In genomic region chr18:9615973-9616559, GRCh38 we compare ENCODE assay signal across 12 cellular contexts. TPM values are rescaled to one million over a fixed set of nuclear protein-coding genes. Genes with fewer than 3 reads are reported as not detected.
DNase-seq lines count a peak whose midpoint lies in the region; ATAC-seq and TF ChIP-seq lines count a peak whose summit lies in the region.
"Had no signal": no experiment of that assay in that cellular context is flagged by ENCODE, and none has a peak within 500 bp of the region (broad histone marks: within the 10 kb centered on the region; RNA-seq: fewer than 3 reads in every experiment).

No MANE protein-coding gene starts in this region.

- no peaks in the 10 kb centered on the region for H3K9me3 Mint-ChIP-seq in activated naive CD4-positive, alpha-beta T cell treated with anti-CD3 and anti-CD28 coated beads, Interleukin-2, amount 50 U/mL, for 24 hours
- H3K9me3 Mint-ChIP-seq in activated naive CD4-positive, alpha-beta T cell treated with anti-CD3 and anti-CD28 coated beads for 36 hours: no peaks in the 10 kb centered on the region
- H3K9me3 Mint-ChIP-seq: activated B cell treated with CpG ODN at 0.5 μM for 24 hours had no signal

- no peak overlapping the region for H3K4me2 ChIP-seq in mesendoderm (ENCODE audit: low read length)

- TF ChIP-seq POLR2A in vagina (IDR thresholded peaks at IDR 0.05) (no peak), suprapubic skin (IDR thresholded peaks at IDR 0.05) (no peak)

- no peak for TF ChIP-seq CTCF in vagina (IDR thresholded peaks at IDR 0.05)
- no peak for TF ChIP-seq CTCF in suprapubic skin (IDR thresholded peaks at IDR 0.05)

- H3K4me3 Mint-ChIP-seq in activated naive CD4-positive, alpha-beta T cell treated with anti-CD3 and anti-CD28 coated beads, Interleukin-2, amount 50 U/mL, for 24 hours: peak overlapping the region; percentile 73
- H3K4me3 Mint-ChIP-seq in activated naive CD4-positive, alpha-beta T cell treated with anti-CD3 and anti-CD28 coated beads for 36 hours: no peak overlapping the region

- intact Hi-C loops in activated naive CD4-positive, alpha-beta T cell treated with anti-CD3 and anti-CD28 coated beads for 36 hours (cut with micrococcal nuclease): loop anchor here (10.0 kb wide), 1 partner anchor 59 kb away; no protein-coding TSS in a partner anchor
- intact Hi-C loops in vagina (cut with DNase I): no loop called here

- peaks cover 3% of the 10 kb centered on the region for H3K36me3 Mint-ChIP-seq in activated naive CD4-positive, alpha-beta T cell treated with anti-CD3 and anti-CD28 coated beads, Interleukin-2, amount 50 U/mL, for 24 hours
- H3K36me3 Mint-ChIP-seq in activated naive CD4-positive, alpha-beta T cell treated with anti-CD3 and anti-CD28 coated beads for 36 hours (ENCODE audit: low read depth): peaks cover 6% of the 10 kb centered on the region

- no peak for ATAC-seq in HG03457 (IDR thresholded peaks at IDR 0.05; ENCODE audit: unreplicated experiment)

- no peak overlapping the region for H2BK120ac ChIP-seq in mesendoderm (ENCODE audit: low read depth, low read length)

- H3K79me1 ChIP-seq in mesendoderm (ENCODE audit: low read length): peaks cover 3% of the 10 kb centered on the region

- H3K4me3 ChIP-seq in mesendoderm (ENCODE audit: low read length) (no peak overlapping the region), vagina (no peak overlapping the region), suprapubic skin (no peak overlapping the region)
- H3K4me3 ChIP-seq: ovary had no signal

- DNase-seq in activated naive CD4-positive, alpha-beta T cell treated with anti-CD3 and anti-CD28 coated beads for 36 hours: no peak
- DNase-seq in astrocyte of the hippocampus (ENCODE audit: low read depth, low spot score) (peak; percentile 29), mesendoderm (peak; percentile 34), vagina (ENCODE audit: extremely low spot score in 2 of 2) (no peak), suprapubic skin (ENCODE audit: low spot score in 2 of 2) (no peak)
- DNase-seq in activated CD8-positive, alpha-beta memory T cell treated with anti-CD3 and anti-CD28 coated beads, Interleukin-2, amount 50 U/mL, for 48 hours: no peak
- DNase-seq: activated B cell treated with CpG ODN at 0.5 μM for 24 hours, heart right ventricle, NCI-H524 treated with DMSO at 0.1 percent for 48 hours had no signal

- CTCF ChIA-PET in activated naive CD4-positive, alpha-beta T cell treated with anti-CD3 and anti-CD28 coated beads for 36 hours (lab: Charles Lee): interaction anchor here (0.6 to 1.2 kb wide), 4 partner anchors 9 to 158 kb away, joined by 3 to 6 read pairs (median 3); no protein-coding TSS in a partner anchor

- no peak overlapping the region for H3K9ac ChIP-seq in mesendoderm (ENCODE audit: low read length)

- H3K4ac ChIP-seq in mesendoderm (ENCODE audit: low read depth, low read length): peak overlapping the region; percentile 59

- WGBS in mesendoderm (ENCODE audit: extremely low coverage, insufficient coverage, low lambda C conversion rate): no CpG with 5 or more reads among the region's 5 CpGs
- WGBS in suprapubic skin: 90% methylated on average over 5 of the region's 5 CpGs

- peak overlapping the region; percentile 51 for H3K18ac ChIP-seq in mesendoderm (ENCODE audit: low read length)

- no peak overlapping the region for H3K27ac ChIP-seq in mesendoderm (ENCODE audit: low read depth, low read length)
- H3K27ac ChIP-seq in vagina: peak overlapping the region; percentile 95
- no peak overlapping the region for H3K27ac ChIP-seq in suprapubic skin
- H3K27ac ChIP-seq: ovary had no signal

- H3K27me3 Mint-ChIP-seq in activated naive CD4-positive, alpha-beta T cell treated with anti-CD3 and anti-CD28 coated beads, Interleukin-2, amount 50 U/mL, for 24 hours: no peaks in the 10 kb centered on the region
- H3K27me3 Mint-ChIP-seq in activated naive CD4-positive, alpha-beta T cell treated with anti-CD3 and anti-CD28 coated beads for 36 hours (ENCODE audit: low read depth): no peaks in the 10 kb centered on the region

- no peak overlapping the region for H2BK5ac ChIP-seq in mesendoderm (ENCODE audit: low read length)

- no peak overlapping the region for H4K5ac ChIP-seq in mesendoderm (ENCODE audit: low read length)

- H3K4me1 Mint-ChIP-seq in activated naive CD4-positive, alpha-beta T cell treated with anti-CD3 and anti-CD28 coated beads, Interleukin-2, amount 50 U/mL, for 24 hours: peaks cover 29% of the 10 kb centered on the region
- peaks cover 28% of the 10 kb centered on the region for H3K4me1 Mint-ChIP-seq in activated naive CD4-positive, alpha-beta T cell treated with anti-CD3 and anti-CD28 coated beads for 36 hours (ENCODE audit: low read depth)

- no peak overlapping the region for H3K23ac ChIP-seq in mesendoderm (ENCODE audit: low read length)

- peak overlapping the region; percentile 29 for H2BK15ac ChIP-seq in mesendoderm (replicated peaks; ENCODE audit: low read depth)

- no peak overlapping the region for H3K56ac ChIP-seq in mesendoderm (ENCODE audit: low read length)

- H3K36me3 ChIP-seq in mesendoderm (ENCODE audit: control insufficient read depth, insufficient read depth, low read length) (peaks cover 2% of the 10 kb centered on the region), vagina (peaks cover 0 to 6% of the 10 kb centered on the region in 2 donors), suprapubic skin (peaks cover 5% of the 10 kb centered on the region)
- H3K36me3 ChIP-seq: ovary had no signal

- no peak overlapping the region for H2AK5ac ChIP-seq in mesendoderm (ENCODE audit: low read length)

- no peak for TF ChIP-seq EP300 in suprapubic skin (IDR thresholded peaks at IDR 0.05)

- H3K4me1 ChIP-seq in mesendoderm (ENCODE audit: control insufficient read depth, low read depth, low read length): peaks cover 5% of the 10 kb centered on the region
- peaks cover 27% of the 10 kb centered on the region for H3K4me1 ChIP-seq in vagina
- H3K4me1 ChIP-seq in suprapubic skin: peaks cover 37% of the 10 kb centered on the region

- no peak overlapping the region for H4K8ac ChIP-seq in mesendoderm (ENCODE audit: low read depth, low read length)

- H3K27ac Mint-ChIP-seq in activated naive CD4-positive, alpha-beta T cell treated with anti-CD3 and anti-CD28 coated beads, Interleukin-2, amount 50 U/mL, for 24 hours: peak overlapping the region; percentile 55
- no peak overlapping the region for H3K27ac Mint-ChIP-seq in activated naive CD4-positive, alpha-beta T cell treated with anti-CD3 and anti-CD28 coated beads for 36 hours

- peaks cover 21% of the 10 kb centered on the region for H3K79me2 ChIP-seq in mesendoderm (ENCODE audit: control insufficient read depth, insufficient read depth, low read length)

- no peaks in the 10 kb centered on the region for H3K27me3 ChIP-seq in mesendoderm (ENCODE audit: insufficient read depth, low read length, poor library complexity)
- no peaks in the 10 kb centered on the region for H3K27me3 ChIP-seq in vagina
- H3K27me3 ChIP-seq in suprapubic skin: no peaks in the 10 kb centered on the region
- H3K27me3 ChIP-seq: heart right ventricle, ovary had no signal

- H3K9me3 ChIP-seq in vagina (no peaks in the 10 kb centered on the region), suprapubic skin (no peaks in the 10 kb centered on the region)
- H3K9me3 ChIP-seq: heart right ventricle, ovary had no signal

RNA-seq across cellular contexts. Expression of gene PPP4R1, which starts 1.7 kb away (rescaled TPM):
- total RNA-seq in activated naive CD4-positive, alpha-beta T cell treated with anti-CD3 and anti-CD28 coated beads for 36 hours: 10 to 100 TPM; 23.0 to 23.6 TPM
- 83.0 TPM for polyA plus RNA-seq in mesendoderm (2013, experiment 1 of 2)
- 85.7 TPM for polyA plus RNA-seq in mesendoderm (2013, experiment 2 of 2)
- 127 TPM for total RNA-seq in vagina
- total RNA-seq in suprapubic skin: 100 to 1,000 TPM in 3 of 4 donors, 10 to 100 TPM in 1; 82.3 to 153 (median 113) TPM

Comparison
In these comparisons a context has a peak if more than half of its experiments do, and no peak if none do; other contexts are left out.
1. DNase-seq: peak in astrocyte of the hippocampus (single experiment) and mesendoderm (single experiment); none in activated naive CD4-positive, alpha-beta T cell treated with anti-CD3 and anti-CD28 coated beads for 36 hours (single experiment), vagina (0 of 2), activated CD8-positive, alpha-beta memory T cell treated with anti-CD3 and anti-CD28 coated beads, Interleukin-2, amount 50 U/mL, for 48 hours (single experiment) and suprapubic skin (0 of 2).